In genomic region chr14:74491952-74492351, GRCh38 we compare ENCODE assay signal across 8 cellular contexts. TPM values are rescaled to one million over a fixed set of nuclear protein-coding genes. Genes with fewer than 3 reads are reported as not detected.
DNase-seq lines count a peak whose midpoint lies in the region; ATAC-seq and TF ChIP-seq lines count a peak whose summit lies in the region.

No MANE protein-coding gene starts in this region.

- peaks cover 0 to 34% (median 0%) of the 10 kb centered on the region in 4 donors for H3K4me1 ChIP-seq in Peyer's patch

- no peak for ATAC-seq in activated CD8-positive, alpha-beta memory T cell treated with anti-CD3 and anti-CD28 coated beads, Interleukin-2, amount 10 ng/mL, durations not matched to agents 7 days and 5 days
- ATAC-seq in HG03159 (IDR thresholded peaks at IDR 0.05; ENCODE audit: unreplicated experiment), result no peak

- no peaks in the 10 kb centered on the region for H3K27me3 ChIP-seq in Peyer's patch

- H3K4me3 ChIP-seq in Peyer's patch, result peak overlapping the region; percentile 91 to 96 (median 94)

- no peak for TF ChIP-seq POLR2A in Peyer's patch (IDR thresholded peaks at IDR 0.05)

- no peaks in the 10 kb centered on the region for H3K27me3 Mint-ChIP-seq in activated CD8-positive, alpha-beta memory T cell treated with anti-CD3 and anti-CD28 coated beads, Interleukin-2, amount 10 ng/mL, durations not matched to agents 7 days and 5 days

- peaks cover 8% of the 10 kb centered on the region for H3K36me3 Mint-ChIP-seq in activated CD8-positive, alpha-beta memory T cell treated with anti-CD3 and anti-CD28 coated beads, Interleukin-2, amount 10 ng/mL, durations not matched to agents 7 days and 5 days

- no peaks in the 10 kb centered on the region for H3K9me3 ChIP-seq in Peyer's patch

- TF ChIP-seq CTCF in Peyer's patch (IDR thresholded peaks at IDR 0.05), result peak in 3 of 6 experiments; percentile 12 to 36 (median 26)

- H3K27ac Mint-ChIP-seq in activated CD8-positive, alpha-beta memory T cell treated with anti-CD3 and anti-CD28 coated beads, Interleukin-2, amount 10 ng/mL, durations not matched to agents 7 days and 5 days, result no peak overlapping the region

- CTCF ChIA-PET in activated CD8-positive, alpha-beta memory T cell treated with anti-CD3 and anti-CD28 coated beads, Interleukin-2, amount 10 ng/mL, durations not matched to agents 7 days and 5 days (lab: Charles Lee), result interaction anchor here (1.5 to 1.6 kb wide), 2 partner anchors 124 to 129 kb away, joined by 4 to 7 read pairs; no protein-coding TSS in a partner anchor

- no peaks in the 10 kb centered on the region for H3K9me3 Mint-ChIP-seq in activated CD8-positive, alpha-beta memory T cell treated with anti-CD3 and anti-CD28 coated beads, Interleukin-2, amount 10 ng/mL, durations not matched to agents 7 days and 5 days (ENCODE audit: low read depth)

- no peak overlapping the region for H3K4me3 Mint-ChIP-seq in activated CD8-positive, alpha-beta memory T cell treated with anti-CD3 and anti-CD28 coated beads, Interleukin-2, amount 10 ng/mL, durations not matched to agents 7 days and 5 days

- peaks cover 22% of the 10 kb centered on the region for H3K4me1 Mint-ChIP-seq in activated CD8-positive, alpha-beta memory T cell treated with anti-CD3 and anti-CD28 coated beads, Interleukin-2, amount 10 ng/mL, durations not matched to agents 7 days and 5 days

- H3K27ac ChIP-seq in Peyer's patch, result peak overlapping the region; percentile 35 to 94 (median 92)

- DNase-seq in activated CD8-positive, alpha-beta memory T cell treated with anti-CD3 and anti-CD28 coated beads, Interleukin-2, amount 10 ng/mL, durations not matched to agents 7 days and 5 days, result peak; percentile 47
- no peak for DNase-seq in activated CD8-positive, alpha-beta memory T cell treated with anti-CD3 and anti-CD28 coated beads for 24 hours
- peak in 1 of 3 donors; percentile 24 for DNase-seq in Peyer's patch
- peak; percentile 71 for DNase-seq in fibroblast of peridontal ligament (ENCODE audit: extremely low read depth)
- DNase-seq in renal cortical epithelial cell (ENCODE audit: low read depth), result peak; percentile 51
- no peak for DNase-seq in NCI-H187 (lab: John Stamatoyannopoulos, UW)
- no peak for DNase-seq in NCI-H524 treated with DMSO at 0.1 percent for 48 hours (lab: John Stamatoyannopoulos, UW)

- no peaks in the 10 kb centered on the region for H3K36me3 ChIP-seq in Peyer's patch

RNA-seq across cellular contexts. Expression of gene NPC2, which starts 1.2 kb away (rescaled TPM):
- total RNA-seq in activated CD8-positive, alpha-beta memory T cell treated with anti-CD3 and anti-CD28 coated beads, Interleukin-2, amount 10 ng/mL, durations not matched to agents 7 days and 5 days, result 10 to 100 TPM; 25.0 to 35.6 TPM
- total RNA-seq in Peyer's patch (100 to 1,000 TPM; 102 to 208 (median 161) TPM), renal cortical epithelial cell (209 and 247 TPM in 2 replicates)

RNA-seq across cellular contexts. Expression of gene ISCA2, which starts 1.6 kb away (rescaled TPM):
- 10 to 100 TPM; 20.9 to 25.6 TPM for total RNA-seq in activated CD8-positive, alpha-beta memory T cell treated with anti-CD3 and anti-CD28 coated beads, Interleukin-2, amount 10 ng/mL, durations not matched to agents 7 days and 5 days
- 10 to 100 TPM; 11.6 to 18.2 (median 15.8) TPM for total RNA-seq in Peyer's patch
- 14.9 and 15.5 TPM in 2 replicates for total RNA-seq in renal cortical epithelial cell

Comparison
In these comparisons a context has a peak if more than half of its experiments do, and no peak if none do; other contexts are left out.
1. DNase-seq: peak in activated CD8-positive, alpha-beta memory T cell treated with anti-CD3 and anti-CD28 coated beads, Interleukin-2, amount 10 ng/mL, durations not matched to agents 7 days and 5 days (single experiment), fibroblast of peridontal ligament (single experiment) and renal cortical epithelial cell (single experiment); none in activated CD8-positive, alpha-beta memory T cell treated with anti-CD3 and anti-CD28 coated beads for 24 hours (single experiment), NCI-H187 (0 of 2) and NCI-H524 treated with DMSO at 0.1 percent for 48 hours (single experiment).